Comparison of ENCODE assay signal across 7 cellular contexts in genomic region chr11:67584881-67585873, GRCh38. TPM values are rescaled to one million over a fixed set of nuclear protein-coding genes. Genes with fewer than 3 reads are reported as not detected.
DNase-seq lines count a peak whose midpoint lies in the region; ATAC-seq and TF ChIP-seq lines count a peak whose summit lies in the region.

No MANE protein-coding gene starts in this region.

- peak overlapping the region; percentile 84 for H3K4me3 Mint-ChIP-seq in activated B cell treated with CpG ODN at 0.5 μM for 24 hours
- H3K4me3 Mint-ChIP-seq in stimulated activated effector memory CD8-positive, alpha-beta T cell treated with anti-CD3 and anti-CD28 coated beads, Interleukin-12 subunit alpha, Interleukin-12 subunit beta, amount 100 ng/mL, for 72 hours, result peak overlapping the region; percentile 82

- no peaks in the 10 kb centered on the region for H3K27me3 Mint-ChIP-seq in activated B cell treated with CpG ODN at 0.5 μM for 24 hours

- H3K27ac Mint-ChIP-seq in activated B cell treated with CpG ODN at 0.5 μM for 24 hours, result peak overlapping the region; percentile 99
- H3K27ac Mint-ChIP-seq in stimulated activated effector memory CD8-positive, alpha-beta T cell treated with anti-CD3 and anti-CD28 coated beads, Interleukin-12 subunit alpha, Interleukin-12 subunit beta, amount 100 ng/mL, for 72 hours, result peak overlapping the region; percentile 91

- CTCF ChIA-PET in HEK293 (lab: Yijun Ruan, JAX), result interaction anchor here (0.6 to 3.1 kb wide), 5 partner anchors 7 to 32 kb away, joined by 3 to 13 read pairs (median 5); no protein-coding TSS in a partner anchor
- CTCF ChIA-PET in activated B cell treated with CpG ODN at 0.5 μM for 24 hours (lab: Charles Lee), result interaction anchor here (1.7 to 2.3 kb wide), 2 partner anchors 13 to 44 kb away, joined by 5 to 8 read pairs; partner anchors contain the start of gene NUDT8

- H4K20me1 ChIP-seq in hepatocyte (ENCODE audit: insufficient read depth, poor library complexity, severe bottlenecking), result peaks cover 20% of the 10 kb centered on the region

- POLR2A ChIA-PET in HEK293 (lab: Yijun Ruan, JAX) (no interaction called here), activated B cell treated with CpG ODN at 0.5 μM for 24 hours (lab: Charles Lee) (interaction anchor here (0.6 to 4.9 kb wide), 12 partner anchors 9 to 184 kb away, joined by 3 to 66 read pairs (median 8); partner anchors contain the start of genes NDUFV1, NUDT8, PPP1CA and PTPRCAP)

- intact Hi-C loops in activated B cell treated with CpG ODN at 0.5 μM for 24 hours (cut with micrococcal nuclease), result loop anchor here (5.0 kb wide), 2 partner anchors 183 to 233 kb away; partner anchors contain the start of genes POLD4, PPP1CA and TBC1D10C
- intact Hi-C loops in left colon (cut with DNase I, micrococcal nuclease), result no loop called here
- intact Hi-C loops in posterior vena cava (cut with DNase I), result no loop called here

- no peak for TF ChIP-seq CTCF in HEK293 (tag by site-specific recombination; IDR thresholded peaks at IDR 0.05)
- no peak for TF ChIP-seq CTCF in activated B cell treated with CpG ODN at 0.5 μM for 24 hours (IDR thresholded peaks at IDR 0.05)
- no peak for TF ChIP-seq CTCF in hepatocyte (IDR thresholded peaks at IDR 0.05; ENCODE audit: poor library complexity)

- no peaks in the 10 kb centered on the region for H3K27me3 ChIP-seq in hepatocyte

- no peaks in the 10 kb centered on the region for H3K9me3 ChIP-seq in HEK293 (ENCODE audit: control insufficient read depth, insufficient read depth, low read depth, low read length)
- H3K9me3 ChIP-seq in hepatocyte (ENCODE audit: low read depth), result no peaks in the 10 kb centered on the region

- H3K4me1 ChIP-seq in HEK293 (ENCODE audit: control insufficient read depth, insufficient read depth, low read length), result no peaks in the 10 kb centered on the region
- H3K4me1 ChIP-seq in hepatocyte (ENCODE audit: insufficient read depth), result peaks cover 37% of the 10 kb centered on the region

- ATAC-seq in activated B cell treated with CpG ODN at 0.5 μM for 24 hours (ENCODE audit: low read depth), result no peak
- ATAC-seq in stimulated activated effector memory CD8-positive, alpha-beta T cell treated with anti-CD3 and anti-CD28 coated beads, Interleukin-12 subunit alpha, Interleukin-12 subunit beta, amount 100 ng/mL, for 72 hours, result no peak
- ATAC-seq in left colon, result no peak

- no peak overlapping the region for H3K4me3 ChIP-seq in HEK293 (ENCODE audit: low read depth, low read length)
- H3K4me3 ChIP-seq in hepatocyte, result peak overlapping the region; percentile 69

- H3K27ac ChIP-seq in HEK293 (ENCODE audit: extremely low read depth, low read depth, low read length) (no peak overlapping the region), hepatocyte (peak overlapping the region; percentile 93)

- H3K79me2 ChIP-seq in hepatocyte, result peaks cover 22% of the 10 kb centered on the region

- H3K4me1 Mint-ChIP-seq in activated B cell treated with CpG ODN at 0.5 μM for 24 hours, result peaks cover 81% of the 10 kb centered on the region
- peaks cover 57% of the 10 kb centered on the region for H3K4me1 Mint-ChIP-seq in stimulated activated effector memory CD8-positive, alpha-beta T cell treated with anti-CD3 and anti-CD28 coated beads, Interleukin-12 subunit alpha, Interleukin-12 subunit beta, amount 100 ng/mL, for 72 hours

- WGBS in hepatocyte (ENCODE audit: low lambda C conversion rate, missing lambda C conversion rate), result 81% methylated on average over 21 of the region's 21 CpGs

- H3K4me2 ChIP-seq in hepatocyte, result peak overlapping the region; percentile 96

- no peaks in the 10 kb centered on the region for H3K9me2 ChIP-seq in hepatocyte (replicated peaks; ENCODE audit: insufficient read depth)

- no peak for DNase-seq in activated B cell treated with CpG ODN at 0.5 μM for 24 hours
- DNase-seq in hepatocyte (ENCODE audit: low spot score), result peak; percentile 62
- DNase-seq in stimulated activated effector memory CD8-positive, alpha-beta T cell treated with anti-CD3 and anti-CD28 coated beads, Interleukin-12 subunit alpha, Interleukin-12 subunit beta, amount 100 ng/mL, for 72 hours (ENCODE audit: low spot score in 2 of 2), result no peak
- no peak for DNase-seq in glomerular visceral epithelial cell (ENCODE audit: extremely low spot score)
- no peak for DNase-seq in left colon
- DNase-seq in posterior vena cava (ENCODE audit: low spot score), result no peak

- peaks cover 2% of the 10 kb centered on the region for H3K9me3 Mint-ChIP-seq in activated B cell treated with CpG ODN at 0.5 μM for 24 hours
- peaks cover 6% of the 10 kb centered on the region for H3K9me3 Mint-ChIP-seq in stimulated activated effector memory CD8-positive, alpha-beta T cell treated with anti-CD3 and anti-CD28 coated beads, Interleukin-12 subunit alpha, Interleukin-12 subunit beta, amount 100 ng/mL, for 72 hours

- H3K36me3 Mint-ChIP-seq in activated B cell treated with CpG ODN at 0.5 μM for 24 hours (ENCODE audit: low read depth), result peaks cover 32% of the 10 kb centered on the region
- peaks cover 31% of the 10 kb centered on the region for H3K36me3 Mint-ChIP-seq in stimulated activated effector memory CD8-positive, alpha-beta T cell treated with anti-CD3 and anti-CD28 coated beads, Interleukin-12 subunit alpha, Interleukin-12 subunit beta, amount 100 ng/mL, for 72 hours

- H2AFZ ChIP-seq in hepatocyte, result no peak overlapping the region

- H3K36me3 ChIP-seq in HEK293 (ENCODE audit: control insufficient read depth in 2 of 2, insufficient read depth in 1 of 2, low read length in 2 of 2), result peaks cover 0 to 36% of the 10 kb centered on the region in 2 experiments; a peak in 1 of 3 replicates
- no peaks in the 10 kb centered on the region for H3K36me3 ChIP-seq in hepatocyte (replicated peaks; ENCODE audit: insufficient read depth, low read depth)

TF ChIP-seq in HEK293, 187 proteins besides CTCF, POLR2A, EP300 and RAD21:
- TF ChIP-seq SCRT2 (tag by site-specific recombination; IDR thresholded peaks at IDR 0.05) (peak; percentile 25; the same call in 1 of the 2 replicates), ZSCAN30 (tag by site-specific recombination; IDR thresholded peaks at IDR 0.05) (no peak), ZNF529 (tag by site-specific recombination; IDR thresholded peaks at IDR 0.05; ENCODE audit: insufficient replicate concordance) (no peak), ZNF623 (tag by site-specific recombination; IDR thresholded peaks at IDR 0.05) (no peak), TRIM28 (IDR thresholded peaks at IDR 0.05; ENCODE audit: borderline replicate concordance, low read length) (no peak), ZNF521 (tag by site-specific recombination; IDR thresholded peaks at IDR 0.05) (no peak)

RNA-seq across cellular contexts. Expression of gene GSTP1, which starts 1.6 kb away (rescaled TPM):
- total RNA-seq in activated B cell treated with CpG ODN at 0.5 μM for 24 hours (331 and 362 TPM in 2 replicates), hepatocyte (943 and 1,040 TPM in 2 replicates), left colon (100 to 1,000 TPM; 323 to 390 TPM), posterior vena cava (100 to 1,000 TPM; 338 to 370 TPM)
- 1,974 and 1,982 TPM in 2 replicates for polyA plus RNA-seq in hepatocyte

RNA-seq across cellular contexts. Expression of gene NDUFV1, which starts 21.6 kb away (rescaled TPM):
- total RNA-seq in activated B cell treated with CpG ODN at 0.5 μM for 24 hours, result 207 and 221 TPM in 2 replicates
- total RNA-seq in hepatocyte, result 163 and 194 TPM in 2 replicates
- 226 and 239 TPM in 2 replicates for polyA plus RNA-seq in hepatocyte
- total RNA-seq in left colon, result 100 to 1,000 TPM; 292 to 377 TPM
- 100 to 1,000 TPM; 112 to 116 TPM for total RNA-seq in posterior vena cava

RNA-seq across cellular contexts. Expression of gene NUDT8, which starts 44.6 kb away (rescaled TPM):
- total RNA-seq in activated B cell treated with CpG ODN at 0.5 μM for 24 hours (5.3 and 6.1 TPM in 2 replicates), hepatocyte (12.9 and 13.6 TPM in 2 replicates), left colon (10 to 100 TPM; 28.8 to 49.8 TPM), posterior vena cava (1 to 10 TPM; 4.6 to 5.7 TPM)
- 28.7 and 29.2 TPM in 2 replicates for polyA plus RNA-seq in hepatocyte

RNA-seq across cellular contexts. Expression of gene TBX10, which starts 54.4 kb away (rescaled TPM):
- total RNA-seq in activated B cell treated with CpG ODN at 0.5 μM for 24 hours (not detected in 2 replicates), hepatocyte (0.70 TPM in 1 of 2 replicates, not detected in the other), left colon (10 to 100 TPM; 12.9 to 27.1 TPM), posterior vena cava (not detected)
- polyA plus RNA-seq in hepatocyte, result 0.34 TPM in 1 of 2 replicates, not detected in the other
